ENCODE assay signal across 9 cellular contexts in genomic region chr1:168235548-168235885, GRCh38. TPM values are rescaled to one million over a fixed set of nuclear protein-coding genes. Genes with fewer than 3 reads are reported as not detected.
DNase-seq lines count a peak whose midpoint lies in the region; ATAC-seq and TF ChIP-seq lines count a peak whose summit lies in the region.
"Had no signal": no experiment of that assay in that cellular context is flagged by ENCODE, and none has a peak within 500 bp of the region (broad histone marks: within the 10 kb centered on the region; RNA-seq: fewer than 3 reads in every experiment).

No MANE protein-coding gene starts in this region.

- peak overlapping the region; percentile 70 for H3K27ac Mint-ChIP-seq in T-helper 1 cell treated with Interleukin-12 subunit alpha and Interleukin-12 subunit beta and Interleukin-4 antibody, amounts not matched to agents 30 μg/mL and 1 μg/mL, for 36 hours
- H3K27ac Mint-ChIP-seq: activated B cell treated with CpG ODN at 0.5 μM for 24 hours had no signal

- H3K36me3 Mint-ChIP-seq in T-helper 1 cell treated with Interleukin-12 subunit alpha and Interleukin-12 subunit beta and Interleukin-4 antibody, amounts not matched to agents 30 μg/mL and 1 μg/mL, for 36 hours (ENCODE audit: low read depth): peaks cover 65% of the 10 kb centered on the region

- H3K79me2 ChIP-seq in smooth muscle cell (ENCODE audit: low read depth): peaks cover 5% of the 10 kb centered on the region

- H3K4me1 ChIP-seq in body of pancreas (peaks cover 18% of the 10 kb centered on the region), smooth muscle cell (ENCODE audit: low read depth) (no peaks in the 10 kb centered on the region)

- TF ChIP-seq POLR2A in body of pancreas (IDR thresholded peaks at IDR 0.05): no peak

- H3K9me3 ChIP-seq in body of pancreas (no peaks in the 10 kb centered on the region), smooth muscle cell (replicated peaks; ENCODE audit: low read depth) (no peaks in the 10 kb centered on the region)

- no peak overlapping the region for H2AFZ ChIP-seq in smooth muscle cell (ENCODE audit: low read depth)

- no peak overlapping the region for H3K4me3 Mint-ChIP-seq in T-helper 1 cell treated with Interleukin-12 subunit alpha and Interleukin-12 subunit beta and Interleukin-4 antibody, amounts not matched to agents 30 μg/mL and 1 μg/mL, for 36 hours
- H3K4me3 Mint-ChIP-seq: activated B cell treated with CpG ODN at 0.5 μM for 24 hours had no signal

- no peak overlapping the region for H3K9ac ChIP-seq in smooth muscle cell (ENCODE audit: low read depth)

- no peak overlapping the region for H3K4me2 ChIP-seq in smooth muscle cell

- peaks cover 0 to 3% of the 10 kb centered on the region in 2 donors for H3K36me3 ChIP-seq in body of pancreas (replicated peaks in 1 of 2; ENCODE audit: insufficient read depth in 1 of 2, low read depth in 2 of 2)
- H3K36me3 ChIP-seq in smooth muscle cell (ENCODE audit: low read depth): peaks cover 5% of the 10 kb centered on the region

- DNase-seq in T-helper 1 cell (no peak), body of pancreas (no peak), smooth muscle cell (lab: John Stamatoyannopoulos, UW; ENCODE audit: unreplicated experiment) (no peak), ureter (ENCODE audit: low spot score) (no peak)
- DNase-seq: activated B cell treated with CpG ODN at 0.5 μM for 24 hours had no signal

- H3K27me3 Mint-ChIP-seq in T-helper 1 cell treated with Interleukin-12 subunit alpha and Interleukin-12 subunit beta and Interleukin-4 antibody, amounts not matched to agents 30 μg/mL and 1 μg/mL, for 36 hours (ENCODE audit: low read depth): no peaks in the 10 kb centered on the region
- H3K27me3 Mint-ChIP-seq: activated B cell treated with CpG ODN at 0.5 μM for 24 hours had no signal

- no peaks in the 10 kb centered on the region for H3K9me3 Mint-ChIP-seq in T-helper 1 cell treated with Interleukin-12 subunit alpha and Interleukin-12 subunit beta and Interleukin-4 antibody, amounts not matched to agents 30 μg/mL and 1 μg/mL, for 36 hours
- H3K9me3 Mint-ChIP-seq: activated B cell treated with CpG ODN at 0.5 μM for 24 hours had no signal

- no peaks in the 10 kb centered on the region for H3K27me3 ChIP-seq in body of pancreas
- no peaks in the 10 kb centered on the region for H3K27me3 ChIP-seq in smooth muscle cell (ENCODE audit: low read depth)

- H3K27ac ChIP-seq in body of pancreas (peak overlapping the region in 1 of 4 donors; percentile 31), smooth muscle cell (ENCODE audit: low read depth) (peak overlapping the region; percentile 65)

- H3K4me3 ChIP-seq in body of pancreas (no peak overlapping the region), smooth muscle cell (no peak overlapping the region)

- peaks cover 58% of the 10 kb centered on the region for H3K4me1 Mint-ChIP-seq in T-helper 1 cell treated with Interleukin-12 subunit alpha and Interleukin-12 subunit beta and Interleukin-4 antibody, amounts not matched to agents 30 μg/mL and 1 μg/mL, for 36 hours (ENCODE audit: low read depth)

- TF ChIP-seq CTCF in body of pancreas (IDR thresholded peaks at IDR 0.05) (no peak), smooth muscle cell (IDR thresholded peaks at IDR 0.05; ENCODE audit: borderline replicate concordance, insufficient read depth, poor library complexity, severe bottlenecking) (no peak)

- intact Hi-C loops in body of pancreas (cut with DNase I): no loop called here

- peaks cover 33% of the 10 kb centered on the region for H4K20me1 ChIP-seq in smooth muscle cell (ENCODE audit: low read depth)

- ATAC-seq in HG02885 (IDR thresholded peaks at IDR 0.05; ENCODE audit: poor library complexity, unreplicated experiment) (peak; percentile 14), body of pancreas (peak; percentile 24), GM18519 (IDR thresholded peaks at IDR 0.05; ENCODE audit: low FRiP score, unreplicated experiment) (no peak), HG02798 (IDR thresholded peaks at IDR 0.05; ENCODE audit: poor library complexity, unreplicated experiment) (no peak)

- peaks cover 6% of the 10 kb centered on the region for H3F3A ChIP-seq in smooth muscle cell (ENCODE audit: low read depth)

RNA-seq across cellular contexts. Expression of gene SFT2D2, which starts 9.7 kb away (rescaled TPM):
- total RNA-seq in body of pancreas: 10 to 100 TPM; 13.8 to 19.5 TPM
- total RNA-seq in smooth muscle cell: 25.7 and 26.2 TPM in 2 replicates
- polyA plus RNA-seq in smooth muscle cell: 12.7 and 19.9 TPM in 2 replicates
- total RNA-seq in ureter: 49.4 TPM

RNA-seq across cellular contexts. Expression of gene TBX19, which starts 45.2 kb away (rescaled TPM):
- total RNA-seq in body of pancreas (1 to 10 TPM in 1 of 2 donors, under 1 TPM in 1; 0.78 to 2.0 TPM), smooth muscle cell (0.72 and 3.9 TPM in 2 replicates), ureter (2.3 TPM)
- 0.40 and 0.47 TPM in 2 replicates for polyA plus RNA-seq in smooth muscle cell

RNA-seq across cellular contexts. Expression of gene TIPRL, which starts 56.8 kb away (rescaled TPM):
- total RNA-seq in body of pancreas (10 to 100 TPM in 1 of 2 donors, 1 to 10 TPM in 1; 4.9 to 10.1 TPM), smooth muscle cell (33.4 and 45.9 TPM in 2 replicates), ureter (30.4 TPM)
- 31.0 and 38.9 TPM in 2 replicates for polyA plus RNA-seq in smooth muscle cell

Comparison
In these comparisons a context has a peak if more than half of its experiments do, and no peak if none do; other contexts are left out.
1. ATAC-seq: peak in HG02885 (single experiment) and body of pancreas (single experiment); none in GM18519 (single experiment) and HG02798 (single experiment).